ENCODE assay signal across 8 cellular contexts in genomic region chr5:170861855-170862766, GRCh38. TPM values are rescaled to one million over a fixed set of nuclear protein-coding genes. Genes with fewer than 3 reads are reported as not detected.
DNase-seq lines count a peak whose midpoint lies in the region; ATAC-seq and TF ChIP-seq lines count a peak whose summit lies in the region.

Gene RANBP17 (plus strand): TSS chr5:170862018.

- TF ChIP-seq CTCF in BE2C (IDR thresholded peaks at IDR 0.05; ENCODE audit: low read depth, low read length) (0 out of 2 replicates have a peak, but pooled peaks have one; percentile 1), mucosa of descending colon (IDR thresholded peaks at IDR 0.05) (no peak), upper lobe of right lung (IDR thresholded peaks at IDR 0.05) (no peak)

- intact Hi-C loops in mucosa of descending colon (cut with DNase I, micrococcal nuclease) = no loop called here
- intact Hi-C loops in upper lobe of right lung (cut with DNase I) = no loop called here

- H3K36me3 ChIP-seq in BE2C (no peaks in the 10 kb centered on the region), mucosa of descending colon (ENCODE audit: low read depth) (no peaks in the 10 kb centered on the region), upper lobe of right lung (no peaks in the 10 kb centered on the region)

- no peaks in the 10 kb centered on the region for H3K27me3 ChIP-seq in BE2C
- no peaks in the 10 kb centered on the region for H3K27me3 ChIP-seq in upper lobe of right lung

- H3K4me1 ChIP-seq in BE2C (no peaks in the 10 kb centered on the region), mucosa of descending colon (ENCODE audit: low read depth) (peaks cover 5% of the 10 kb centered on the region), upper lobe of right lung (no peaks in the 10 kb centered on the region)

- H3K27ac ChIP-seq in upper lobe of right lung = peak within 1 kb of the TSS; percentile 66

- DNase-seq in BE2C = peak; percentile 95
- DNase-seq in HT-29 (ENCODE audit: low spot score) = peak; percentile 74
- DNase-seq in SK-MEL-5 (ENCODE audit: low read depth, low spot score) = peak; percentile 77
- DNase-seq in mucosa of descending colon = peak; percentile 68 to 80 (median 72)
- peak; percentile 86 for DNase-seq in upper lobe of right lung
- DNase-seq in H4 (ENCODE audit: low spot score) = no peak

- H3K9me3 ChIP-seq in BE2C = peaks cover 5% of the 10 kb centered on the region
- peaks cover 13% of the 10 kb centered on the region for H3K9me3 ChIP-seq in mucosa of descending colon
- H3K9me3 ChIP-seq in upper lobe of right lung = peaks cover 8% of the 10 kb centered on the region

- in situ Hi-C loops in SK-MEL-5 (cut with HindIII; ENCODE audit: low pct_unique_long_range_greater_than_20kb, low sequenced_read_pairs) = no loop called here

- peak within 1 kb of the TSS; percentile 83 for H3K4me3 ChIP-seq in BE2C (ENCODE audit: low read depth, low read length)
- peak within 1 kb of the TSS; percentile 36 for H3K4me3 ChIP-seq in mucosa of descending colon
- peak within 1 kb of the TSS; percentile 60 for H3K4me3 ChIP-seq in upper lobe of right lung

- ATAC-seq in esophagus mucosa (peak; percentile 37), mucosa of descending colon (peak; percentile 96), upper lobe of right lung (peak; percentile 93), HG03342 (IDR thresholded peaks at IDR 0.05; ENCODE audit: unreplicated experiment) (no peak)

RNA-seq across cellular contexts. Expression of gene RANBP17, which starts in this region (rescaled TPM):
- polyA plus RNA-seq in BE2C (2012; ENCODE audit: insufficient read depth, insufficient read length, low read depth) = 9.4 TPM
- total RNA-seq in HT-29 (2014; rRNA removed; shearing (Covaris generic)) = 3.7 and 7.5 TPM in 2 replicates
- 17.8 and 18.0 TPM in 2 replicates for total RNA-seq in SK-MEL-5 (2014; rRNA removed; shearing (Covaris generic))
- 6.6 and 12.9 TPM in 2 replicates for polyA plus RNA-seq in SK-MEL-5 (2015; cell fraction: cytosol; rRNA removed)
- 58.9 and 78.3 TPM in 2 replicates for polyA plus RNA-seq in SK-MEL-5 (2015; cell fraction: nucleus; rRNA removed)
- total RNA-seq in esophagus mucosa (0.56 TPM), mucosa of descending colon (10 to 100 TPM; 11.7 to 19.7 (median 13.4) TPM), upper lobe of right lung (17.8 TPM)
- total RNA-seq in H4 (2014; rRNA removed; shearing (Covaris generic)) = not detected in 2 replicates

Comparison
In these comparisons a context has a peak if more than half of its experiments do, and no peak if none do; other contexts are left out.
1. Peak in ATAC-seq in esophagus mucosa; RNA of the gene not detected or under 1 TPM.